1 cellular context compared by ENCODE assay signal in genomic region chr1:167864392-167864992, GRCh38.
TF ChIP-seq lines count a peak whose summit lies in the region.

No MANE protein-coding gene starts in this region.

TF ChIP-seq in K562, 482 proteins besides CTCF, POLR2A, EP300 and RAD21 (continued from another document):
- TF ChIP-seq, protein P1, sequence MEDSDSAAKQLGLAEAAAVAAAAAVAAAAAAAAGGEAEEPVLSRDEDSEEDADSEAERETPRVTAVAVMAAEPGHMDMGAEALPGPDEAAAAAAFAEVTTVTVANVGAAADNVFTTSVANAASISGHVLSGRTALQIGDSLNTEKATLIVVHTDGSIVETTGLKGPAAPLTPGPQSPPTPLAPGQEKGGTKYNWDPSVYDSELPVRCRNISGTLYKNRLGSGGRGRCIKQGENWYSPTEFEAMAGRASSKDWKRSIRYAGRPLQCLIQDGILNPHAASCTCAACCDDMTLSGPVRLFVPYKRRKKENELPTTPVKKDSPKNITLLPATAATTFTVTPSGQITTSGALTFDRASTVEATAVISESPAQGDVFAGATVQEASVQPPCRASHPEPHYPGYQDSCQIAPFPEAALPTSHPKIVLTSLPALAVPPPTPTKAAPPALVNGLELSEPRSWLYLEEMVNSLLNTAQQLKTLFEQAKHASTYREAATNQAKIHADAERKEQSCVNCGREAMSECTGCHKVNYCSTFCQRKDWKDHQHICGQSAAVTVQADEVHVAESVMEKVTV (CRISPR knock-in tag; IDR thresholded peaks at IDR 0.05): no peak
- no peak for TF ChIP-seq DACH1 (IDR thresholded peaks at IDR 0.05; ENCODE audit: partially characterized antibody)
- no peak for TF ChIP-seq MEF2D (tag; conservative IDR thresholded peaks at IDR 0.05; ENCODE audit: low read depth)
- peak; percentile 26; the same call in 1 of the 2 replicates for TF ChIP-seq FOXJ2 (tag; IDR thresholded peaks at IDR 0.05)
- no peak for TF ChIP-seq ZNF79 (CRISPR knock-in tag; IDR thresholded peaks at IDR 0.05; ENCODE audit: low read depth)
- TF ChIP-seq NBN (IDR thresholded peaks at IDR 0.05; ENCODE audit: low read depth): peak; percentile 66; the same call in 1 of the 2 replicates
- no peak for TF ChIP-seq CEBPB (tag; IDR thresholded peaks at IDR 0.05)
- TF ChIP-seq TEAD4 (IDR thresholded peaks at IDR 0.05; ENCODE audit: low read length): 0 out of 2 replicates have a peak, but pooled peaks have one; percentile 7
- TF ChIP-seq TEAD4 (CRISPR knock-in tag; IDR thresholded peaks at IDR 0.05; ENCODE audit: borderline replicate concordance): no peak
- no peak for TF ChIP-seq MCM5 (IDR thresholded peaks at IDR 0.05; ENCODE audit: low read depth)
- TF ChIP-seq SNAPC5 (CRISPR knock-in tag; IDR thresholded peaks at IDR 0.05): no peak
- TF ChIP-seq ZNF778 (CRISPR knock-in tag; IDR thresholded peaks at IDR 0.05): no peak
- TF ChIP-seq, protein P2, sequence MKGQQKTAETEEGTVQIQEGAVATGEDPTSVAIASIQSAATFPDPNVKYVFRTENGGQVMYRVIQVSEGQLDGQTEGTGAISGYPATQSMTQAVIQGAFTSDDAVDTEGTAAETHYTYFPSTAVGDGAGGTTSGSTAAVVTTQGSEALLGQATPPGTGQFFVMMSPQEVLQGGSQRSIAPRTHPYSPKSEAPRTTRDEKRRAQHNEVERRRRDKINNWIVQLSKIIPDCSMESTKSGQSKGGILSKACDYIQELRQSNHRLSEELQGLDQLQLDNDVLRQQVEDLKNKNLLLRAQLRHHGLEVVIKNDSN (CRISPR knock-in tag; IDR thresholded peaks at IDR 0.05): no peak
- 0 out of 2 replicates have a peak, but pooled peaks have one; percentile 48 for TF ChIP-seq KLF1 (tag; IDR thresholded peaks at IDR 0.05)
- TF ChIP-seq ZNF707 (CRISPR knock-in tag; conservative IDR thresholded peaks at IDR 0.05): no peak
- no peak for TF ChIP-seq GTF2E2 (tag; IDR thresholded peaks at IDR 0.05)
- TF ChIP-seq ZBTB1 (CRISPR knock-in tag; IDR thresholded peaks at IDR 0.05; ENCODE audit: borderline replicate concordance, low read depth): peak; percentile 45; the same call in 1 of the 2 replicates
- no peak for TF ChIP-seq SMARCA5 (IDR thresholded peaks at IDR 0.05)
- TF ChIP-seq ZNF217 (CRISPR knock-in tag; IDR thresholded peaks at IDR 0.05): no peak
- no peak for TF ChIP-seq HEY1 (CRISPR knock-in tag; IDR thresholded peaks at IDR 0.05; ENCODE audit: borderline replicate concordance)
- TF ChIP-seq ZNF584 (CRISPR knock-in tag; IDR thresholded peaks at IDR 0.05; ENCODE audit: low read depth): no peak
- TF ChIP-seq FOXK2 (conservative IDR thresholded peaks at IDR 0.05 in 1 of 2, IDR thresholded peaks at IDR 0.05 in 1 of 2; ENCODE audit: low read depth in 2 of 2): peak; percentile 91 to 93
- no peak for TF ChIP-seq THAP7 (CRISPR knock-in tag; IDR thresholded peaks at IDR 0.05)
- peak; percentile 85 to 86; a peak in 3 of 4 replicates for TF ChIP-seq FOXA3 (CRISPR knock-in tag; conservative IDR thresholded peaks at IDR 0.05 in 1 of 2, IDR thresholded peaks at IDR 0.05 in 1 of 2)
- TF ChIP-seq SAFB2 (IDR thresholded peaks at IDR 0.05; ENCODE audit: borderline replicate concordance, low read depth, low read length, severe bottlenecking): no peak
- no peak for TF ChIP-seq HCFC1 (IDR thresholded peaks at IDR 0.05; ENCODE audit: low read depth, low read length)
- 0 out of 2 replicates have a peak, but pooled peaks have one; percentile 5 for TF ChIP-seq GATAD2A (IDR thresholded peaks at IDR 0.05)
- TF ChIP-seq TAF15 (IDR thresholded peaks at IDR 0.05; ENCODE audit: low read depth, low read length): no peak
- TF ChIP-seq, protein P3, sequence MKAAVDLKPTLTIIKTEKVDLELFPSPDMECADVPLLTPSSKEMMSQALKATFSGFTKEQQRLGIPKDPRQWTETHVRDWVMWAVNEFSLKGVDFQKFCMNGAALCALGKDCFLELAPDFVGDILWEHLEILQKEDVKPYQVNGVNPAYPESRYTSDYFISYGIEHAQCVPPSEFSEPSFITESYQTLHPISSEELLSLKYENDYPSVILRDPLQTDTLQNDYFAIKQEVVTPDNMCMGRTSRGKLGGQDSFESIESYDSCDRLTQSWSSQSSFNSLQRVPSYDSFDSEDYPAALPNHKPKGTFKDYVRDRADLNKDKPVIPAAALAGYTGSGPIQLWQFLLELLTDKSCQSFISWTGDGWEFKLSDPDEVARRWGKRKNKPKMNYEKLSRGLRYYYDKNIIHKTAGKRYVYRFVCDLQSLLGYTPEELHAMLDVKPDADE (conservative IDR thresholded peaks at IDR 0.05; ENCODE audit: control insufficient read depth, low read depth, low read length): no peak
- TF ChIP-seq HIVEP1 (CRISPR knock-in tag; IDR thresholded peaks at IDR 0.05): no peak
- no peak for TF ChIP-seq BRCA1 (IDR thresholded peaks at IDR 0.05)
- TF ChIP-seq BRCA1 (CRISPR knock-in tag; IDR thresholded peaks at IDR 0.05): no peak
- no peak for TF ChIP-seq PURB (CRISPR knock-in tag; IDR thresholded peaks at IDR 0.05; ENCODE audit: low read depth)
- TF ChIP-seq, protein P4, sequence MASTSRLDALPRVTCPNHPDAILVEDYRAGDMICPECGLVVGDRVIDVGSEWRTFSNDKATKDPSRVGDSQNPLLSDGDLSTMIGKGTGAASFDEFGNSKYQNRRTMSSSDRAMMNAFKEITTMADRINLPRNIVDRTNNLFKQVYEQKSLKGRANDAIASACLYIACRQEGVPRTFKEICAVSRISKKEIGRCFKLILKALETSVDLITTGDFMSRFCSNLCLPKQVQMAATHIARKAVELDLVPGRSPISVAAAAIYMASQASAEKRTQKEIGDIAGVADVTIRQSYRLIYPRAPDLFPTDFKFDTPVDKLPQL (IDR thresholded peaks at IDR 0.05; ENCODE audit: extremely low read depth, insufficient read length): no peak
- TF ChIP-seq ZNF384 (IDR thresholded peaks at IDR 0.05; ENCODE audit: low read depth, low read length): peak; percentile 70; the same call in 1 of the 2 replicates
- TF ChIP-seq RFX5 (IDR thresholded peaks at IDR 0.05; ENCODE audit: low read depth, low read length): no peak
- 0 out of 2 replicates have a peak, but pooled peaks have one; percentile 72 for TF ChIP-seq HBP1 (CRISPR knock-in tag; IDR thresholded peaks at IDR 0.05)
- TF ChIP-seq RBM17 (IDR thresholded peaks at IDR 0.05; ENCODE audit: borderline replicate concordance, low read depth, low read length): no peak
- TF ChIP-seq, protein P5, sequence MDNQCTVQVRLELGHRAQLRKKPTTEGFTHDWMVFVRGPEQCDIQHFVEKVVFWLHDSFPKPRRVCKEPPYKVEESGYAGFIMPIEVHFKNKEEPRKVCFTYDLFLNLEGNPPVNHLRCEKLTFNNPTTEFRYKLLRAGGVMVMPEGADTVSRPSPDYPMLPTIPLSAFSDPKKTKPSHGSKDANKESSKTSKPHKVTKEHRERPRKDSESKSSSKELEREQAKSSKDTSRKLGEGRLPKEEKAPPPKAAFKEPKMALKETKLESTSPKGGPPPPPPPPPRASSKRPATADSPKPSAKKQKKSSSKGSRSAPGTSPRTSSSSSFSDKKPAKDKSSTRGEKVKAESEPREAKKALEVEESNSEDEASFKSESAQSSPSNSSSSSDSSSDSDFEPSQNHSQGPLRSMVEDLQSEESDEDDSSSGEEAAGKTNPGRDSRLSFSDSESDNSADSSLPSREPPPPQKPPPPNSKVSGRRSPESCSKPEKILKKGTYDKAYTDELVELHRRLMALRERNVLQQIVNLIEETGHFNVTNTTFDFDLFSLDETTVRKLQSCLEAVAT (IDR thresholded peaks at IDR 0.05): peak; percentile 71 to 81; a peak in 3 of 4 replicates
- peak; percentile 19; the same call in 1 of the 2 replicates for TF ChIP-seq HDGF (IDR thresholded peaks at IDR 0.05)
- TF ChIP-seq, protein P6, sequence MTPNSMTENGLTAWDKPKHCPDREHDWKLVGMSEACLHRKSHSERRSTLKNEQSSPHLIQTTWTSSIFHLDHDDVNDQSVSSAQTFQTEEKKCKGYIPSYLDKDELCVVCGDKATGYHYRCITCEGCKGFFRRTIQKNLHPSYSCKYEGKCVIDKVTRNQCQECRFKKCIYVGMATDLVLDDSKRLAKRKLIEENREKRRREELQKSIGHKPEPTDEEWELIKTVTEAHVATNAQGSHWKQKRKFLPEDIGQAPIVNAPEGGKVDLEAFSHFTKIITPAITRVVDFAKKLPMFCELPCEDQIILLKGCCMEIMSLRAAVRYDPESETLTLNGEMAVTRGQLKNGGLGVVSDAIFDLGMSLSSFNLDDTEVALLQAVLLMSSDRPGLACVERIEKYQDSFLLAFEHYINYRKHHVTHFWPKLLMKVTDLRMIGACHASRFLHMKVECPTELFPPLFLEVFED (CRISPR knock-in tag; conservative IDR thresholded peaks at IDR 0.05): 0 out of 2 replicates have a peak, but pooled peaks have one; percentile 10
- no peak for TF ChIP-seq BCLAF1 (IDR thresholded peaks at IDR 0.05; ENCODE audit: borderline replicate concordance in 1 of 2, control insufficient read depth in 1 of 2, low read depth in 2 of 2, low read length in 1 of 2)
- TF ChIP-seq GATA2 (CRISPR knock-in tag; IDR thresholded peaks at IDR 0.05): no peak
- peak; percentile 62 for TF ChIP-seq ZFX (CRISPR knock-in tag; IDR thresholded peaks at IDR 0.05)
- TF ChIP-seq ZNF184 (CRISPR knock-in tag; IDR thresholded peaks at IDR 0.05): no peak
- 0 out of 2 replicates have a peak, but pooled peaks have one; percentile 42 for TF ChIP-seq FOXP1 (CRISPR knock-in tag; IDR thresholded peaks at IDR 0.05)
- no peak for TF ChIP-seq ZNF696 (CRISPR knock-in tag; conservative IDR thresholded peaks at IDR 0.05)
- peak; percentile 43 for TF ChIP-seq CBFA2T3 (IDR thresholded peaks at IDR 0.05)
- TF ChIP-seq DPF2 (IDR thresholded peaks at IDR 0.05): peak; percentile 38; the same call in 1 of the 2 replicates
- TF ChIP-seq POLR2H (tag; IDR thresholded peaks at IDR 0.05; ENCODE audit: low read depth): no peak
- TF ChIP-seq NR2F6 (CRISPR knock-in tag; IDR thresholded peaks at IDR 0.05): no peak
- TF ChIP-seq ARID2 (IDR thresholded peaks at IDR 0.05): 0 out of 2 replicates have a peak, but pooled peaks have one; percentile 21
- peak; percentile 33; the same call in 1 of the 2 replicates for TF ChIP-seq EP400 (IDR thresholded peaks at IDR 0.05)
